1 cellular context compared by ENCODE assay signal in the genomic region with DNA sequence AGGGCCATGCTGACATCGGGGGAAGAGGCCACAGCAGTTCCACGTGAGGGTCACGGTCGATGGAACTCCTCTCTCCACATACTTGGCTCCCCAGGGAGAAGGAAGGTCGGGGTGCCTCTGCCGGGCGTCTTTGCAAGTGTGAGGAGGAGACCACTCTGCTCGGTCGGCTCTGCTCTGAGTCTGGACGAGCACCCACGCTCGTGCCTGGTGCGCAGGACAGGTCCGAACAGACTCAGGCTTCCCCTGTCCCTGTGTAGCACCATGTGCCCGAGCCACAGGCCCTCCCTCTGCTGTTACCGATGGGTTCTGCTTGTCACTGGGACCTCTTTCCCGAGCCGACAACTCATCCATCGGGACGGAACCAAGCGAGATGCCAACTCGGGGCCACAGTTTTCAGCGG.
TF ChIP-seq lines count a peak whose summit lies in the region.

No MANE protein-coding gene starts in this region.

TF ChIP-seq in HepG2, 621 proteins besides CTCF, POLR2A, EP300 and RAD21:
- TF ChIP-seq, protein P1, sequence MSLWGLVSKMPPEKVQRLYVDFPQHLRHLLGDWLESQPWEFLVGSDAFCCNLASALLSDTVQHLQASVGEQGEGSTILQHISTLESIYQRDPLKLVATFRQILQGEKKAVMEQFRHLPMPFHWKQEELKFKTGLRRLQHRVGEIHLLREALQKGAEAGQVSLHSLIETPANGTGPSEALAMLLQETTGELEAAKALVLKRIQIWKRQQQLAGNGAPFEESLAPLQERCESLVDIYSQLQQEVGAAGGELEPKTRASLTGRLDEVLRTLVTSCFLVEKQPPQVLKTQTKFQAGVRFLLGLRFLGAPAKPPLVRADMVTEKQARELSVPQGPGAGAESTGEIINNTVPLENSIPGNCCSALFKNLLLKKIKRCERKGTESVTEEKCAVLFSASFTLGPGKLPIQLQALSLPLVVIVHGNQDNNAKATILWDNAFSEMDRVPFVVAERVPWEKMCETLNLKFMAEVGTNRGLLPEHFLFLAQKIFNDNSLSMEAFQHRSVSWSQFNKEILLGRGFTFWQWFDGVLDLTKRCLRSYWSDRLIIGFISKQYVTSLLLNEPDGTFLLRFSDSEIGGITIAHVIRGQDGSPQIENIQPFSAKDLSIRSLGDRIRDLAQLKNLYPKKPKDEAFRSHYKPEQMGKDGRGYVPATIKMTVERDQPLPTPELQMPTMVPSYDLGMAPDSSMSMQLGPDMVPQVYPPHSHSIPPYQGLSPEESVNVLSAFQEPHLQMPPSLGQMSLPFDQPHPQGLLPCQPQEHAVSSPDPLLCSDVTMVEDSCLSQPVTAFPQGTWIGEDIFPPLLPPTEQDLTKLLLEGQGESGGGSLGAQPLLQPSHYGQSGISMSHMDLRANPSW (CRISPR knock-in tag; IDR thresholded peaks at IDR 0.05; ENCODE audit: borderline replicate concordance) = no peak
- TF ChIP-seq, protein P2, sequence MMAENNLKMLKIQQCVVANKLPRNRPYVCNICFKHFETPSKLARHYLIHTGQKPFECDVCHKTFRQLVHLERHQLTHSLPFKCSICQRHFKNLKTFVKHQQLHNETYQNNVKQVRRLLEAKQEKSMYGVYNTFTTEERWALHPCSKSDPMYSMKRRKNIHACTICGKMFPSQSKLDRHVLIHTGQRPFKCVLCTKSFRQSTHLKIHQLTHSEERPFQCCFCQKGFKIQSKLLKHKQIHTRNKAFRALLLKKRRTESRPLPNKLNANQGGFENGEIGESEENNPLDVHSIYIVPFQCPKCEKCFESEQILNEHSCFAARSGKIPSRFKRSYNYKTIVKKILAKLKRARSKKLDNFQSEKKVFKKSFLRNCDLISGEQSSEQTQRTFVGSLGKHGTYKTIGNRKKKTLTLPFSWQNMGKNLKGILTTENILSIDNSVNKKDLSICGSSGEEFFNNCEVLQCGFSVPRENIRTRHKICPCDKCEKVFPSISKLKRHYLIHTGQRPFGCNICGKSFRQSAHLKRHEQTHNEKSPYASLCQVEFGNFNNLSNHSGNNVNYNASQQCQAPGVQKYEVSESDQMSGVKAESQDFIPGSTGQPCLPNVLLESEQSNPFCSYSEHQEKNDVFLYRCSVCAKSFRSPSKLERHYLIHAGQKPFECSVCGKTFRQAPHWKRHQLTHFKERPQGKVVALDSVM (CRISPR knock-in tag; IDR thresholded peaks at IDR 0.05) = no peak
- TF ChIP-seq NFE2 (CRISPR knock-in tag; IDR thresholded peaks at IDR 0.05) (no peak), ZSCAN22 (CRISPR knock-in tag; IDR thresholded peaks at IDR 0.05) (no peak), TOPORS (CRISPR knock-in tag; IDR thresholded peaks at IDR 0.05) (no peak), POGZ (CRISPR knock-in tag; IDR thresholded peaks at IDR 0.05) (no peak), ZNF772 (CRISPR knock-in tag; IDR thresholded peaks at IDR 0.05) (no peak), PLRG1 (conservative IDR thresholded peaks at IDR 0.05) (no peak), TMF1 (CRISPR knock-in tag; IDR thresholded peaks at IDR 0.05; ENCODE audit: low read depth) (no peak), ZNF160 (CRISPR knock-in tag; IDR thresholded peaks at IDR 0.05) (no peak), ZSCAN31 (CRISPR knock-in tag; IDR thresholded peaks at IDR 0.05; ENCODE audit: low read depth) (no peak)
- TF ChIP-seq, protein P3, sequence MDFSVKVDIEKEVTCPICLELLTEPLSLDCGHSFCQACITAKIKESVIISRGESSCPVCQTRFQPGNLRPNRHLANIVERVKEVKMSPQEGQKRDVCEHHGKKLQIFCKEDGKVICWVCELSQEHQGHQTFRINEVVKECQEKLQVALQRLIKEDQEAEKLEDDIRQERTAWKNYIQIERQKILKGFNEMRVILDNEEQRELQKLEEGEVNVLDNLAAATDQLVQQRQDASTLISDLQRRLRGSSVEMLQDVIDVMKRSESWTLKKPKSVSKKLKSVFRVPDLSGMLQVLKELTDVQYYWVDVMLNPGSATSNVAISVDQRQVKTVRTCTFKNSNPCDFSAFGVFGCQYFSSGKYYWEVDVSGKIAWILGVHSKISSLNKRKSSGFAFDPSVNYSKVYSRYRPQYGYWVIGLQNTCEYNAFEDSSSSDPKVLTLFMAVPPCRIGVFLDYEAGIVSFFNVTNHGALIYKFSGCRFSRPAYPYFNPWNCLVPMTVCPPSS (IDR thresholded peaks at IDR 0.05) = no peak
- TF ChIP-seq, protein P4, sequence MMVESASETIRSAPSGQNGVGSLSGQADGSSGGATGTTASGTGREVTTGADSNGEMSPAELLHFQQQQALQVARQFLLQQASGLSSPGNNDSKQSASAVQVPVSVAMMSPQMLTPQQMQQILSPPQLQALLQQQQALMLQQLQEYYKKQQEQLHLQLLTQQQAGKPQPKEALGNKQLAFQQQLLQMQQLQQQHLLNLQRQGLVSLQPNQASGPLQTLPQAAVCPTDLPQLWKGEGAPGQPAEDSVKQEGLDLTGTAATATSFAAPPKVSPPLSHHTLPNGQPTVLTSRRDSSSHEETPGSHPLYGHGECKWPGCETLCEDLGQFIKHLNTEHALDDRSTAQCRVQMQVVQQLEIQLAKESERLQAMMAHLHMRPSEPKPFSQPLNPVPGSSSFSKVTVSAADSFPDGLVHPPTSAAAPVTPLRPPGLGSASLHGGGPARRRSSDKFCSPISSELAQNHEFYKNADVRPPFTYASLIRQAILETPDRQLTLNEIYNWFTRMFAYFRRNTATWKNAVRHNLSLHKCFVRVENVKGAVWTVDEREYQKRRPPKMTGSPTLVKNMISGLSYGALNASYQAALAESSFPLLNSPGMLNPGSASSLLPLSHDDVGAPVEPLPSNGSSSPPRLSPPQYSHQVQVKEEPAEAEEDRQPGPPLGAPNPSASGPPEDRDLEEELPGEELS (CRISPR knock-in tag; IDR thresholded peaks at IDR 0.05) = no peak
